In the genomic region with DNA sequence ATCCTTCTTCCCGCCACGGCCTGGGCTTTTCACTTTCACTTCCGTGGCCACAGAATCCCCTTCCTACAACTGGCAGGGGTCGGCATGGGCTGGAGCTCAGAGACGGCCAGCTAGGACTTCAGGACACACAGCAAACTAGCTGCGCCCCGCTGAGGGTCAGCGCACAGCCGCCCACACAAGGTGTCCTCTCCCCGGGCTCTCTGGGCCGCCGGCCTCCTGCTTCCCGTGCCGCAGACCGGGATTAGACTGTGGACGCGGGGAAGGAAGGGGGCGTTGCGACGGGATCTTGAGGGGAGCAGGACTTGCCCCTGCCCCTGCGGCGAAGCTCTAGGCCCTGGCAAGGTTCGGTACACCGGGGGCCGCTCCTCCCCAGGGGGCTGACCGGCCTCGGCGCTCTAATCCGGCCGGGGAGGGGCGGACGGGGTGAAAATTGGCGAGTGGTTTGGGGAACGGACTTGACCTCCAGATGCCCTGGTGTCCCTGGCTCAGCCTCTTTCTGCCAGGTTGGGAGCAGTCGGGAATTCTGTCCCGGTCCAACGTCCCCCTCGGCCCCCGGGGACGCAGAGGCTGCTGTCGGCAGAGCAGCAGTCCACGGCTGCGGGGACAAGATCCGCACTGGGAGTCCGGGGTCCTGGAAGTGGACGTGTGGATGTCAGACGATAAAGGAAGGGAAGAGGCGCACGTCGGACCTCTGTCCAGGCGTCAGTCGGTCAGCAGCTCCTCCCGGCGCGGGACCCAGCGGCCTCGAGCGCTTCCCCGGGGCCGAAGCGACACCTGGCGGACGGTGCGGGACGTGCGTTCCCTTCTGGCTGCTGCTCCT, we compare ENCODE assay signal across 2 cellular contexts.
TF ChIP-seq lines count a peak whose summit lies in the region.

No MANE protein-coding gene starts in this region.

TF ChIP-seq in IMR-90, 13 proteins besides CTCF, POLR2A, EP300 and RAD21:
- TF ChIP-seq CEBPB (IDR thresholded peaks at IDR 0.05; ENCODE audit: low read depth, low read length) (no peak), FOS (IDR thresholded peaks at IDR 0.05; ENCODE audit: low read depth, low read length) (no peak), RCOR1 (IDR thresholded peaks at IDR 0.05; ENCODE audit: insufficient replicate concordance, low read length) (no peak), CHD1 (IDR thresholded peaks at IDR 0.05; ENCODE audit: low read depth, low read length) (no peak), NFE2L2 (IDR thresholded peaks at IDR 0.05; ENCODE audit: low read depth, low read length) (no peak), MAFK (IDR thresholded peaks at IDR 0.05; ENCODE audit: low read depth, low read length) (no peak), BHLHE40 (IDR thresholded peaks at IDR 0.05; ENCODE audit: low read depth, low read length) (0 out of 2 replicates have a peak, but pooled peaks have one; percentile 2), MXI1 (IDR thresholded peaks at IDR 0.05; ENCODE audit: borderline replicate concordance, low read depth, low read length) (no peak), SMC3 (IDR thresholded peaks at IDR 0.05; ENCODE audit: low read depth, low read length) (peak; percentile 97), RFX5 (IDR thresholded peaks at IDR 0.05; ENCODE audit: low read depth, low read length) (no peak), MAZ (IDR thresholded peaks at IDR 0.05; ENCODE audit: borderline replicate concordance, low read depth, low read length) (peak; percentile 54; the same call in 1 of the 2 replicates)
- TF ChIP-seq, protein P1, sequence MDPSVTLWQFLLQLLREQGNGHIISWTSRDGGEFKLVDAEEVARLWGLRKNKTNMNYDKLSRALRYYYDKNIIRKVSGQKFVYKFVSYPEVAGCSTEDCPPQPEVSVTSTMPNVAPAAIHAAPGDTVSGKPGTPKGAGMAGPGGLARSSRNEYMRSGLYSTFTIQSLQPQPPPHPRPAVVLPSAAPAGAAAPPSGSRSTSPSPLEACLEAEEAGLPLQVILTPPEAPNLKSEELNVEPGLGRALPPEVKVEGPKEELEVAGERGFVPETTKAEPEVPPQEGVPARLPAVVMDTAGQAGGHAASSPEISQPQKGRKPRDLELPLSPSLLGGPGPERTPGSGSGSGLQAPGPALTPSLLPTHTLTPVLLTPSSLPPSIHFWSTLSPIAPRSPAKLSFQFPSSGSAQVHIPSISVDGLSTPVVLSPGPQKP (IDR thresholded peaks at IDR 0.05; ENCODE audit: borderline replicate concordance, low read depth, low read length): no peak
- TF ChIP-seq, protein P2, sequence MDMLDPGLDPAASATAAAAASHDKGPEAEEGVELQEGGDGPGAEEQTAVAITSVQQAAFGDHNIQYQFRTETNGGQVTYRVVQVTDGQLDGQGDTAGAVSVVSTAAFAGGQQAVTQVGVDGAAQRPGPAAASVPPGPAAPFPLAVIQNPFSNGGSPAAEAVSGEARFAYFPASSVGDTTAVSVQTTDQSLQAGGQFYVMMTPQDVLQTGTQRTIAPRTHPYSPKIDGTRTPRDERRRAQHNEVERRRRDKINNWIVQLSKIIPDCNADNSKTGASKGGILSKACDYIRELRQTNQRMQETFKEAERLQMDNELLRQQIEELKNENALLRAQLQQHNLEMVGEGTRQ (IDR thresholded peaks at IDR 0.05; ENCODE audit: low read depth, low read length): no peak

TF ChIP-seq in SK-N-SH treated with all-trans-retinoic acid at 6 μM for 48 hours, 23 proteins besides CTCF, POLR2A, EP300 and RAD21:
- TF ChIP-seq ZNF8 (CRISPR knock-in tag; IDR thresholded peaks at IDR 0.05): no peak
- no peak for TF ChIP-seq CSDC2 (CRISPR knock-in tag; IDR thresholded peaks at IDR 0.05)
- TF ChIP-seq TCF4 (CRISPR knock-in tag; IDR thresholded peaks at IDR 0.05; ENCODE audit: borderline replicate concordance): no peak
- no peak for TF ChIP-seq BACH2 (CRISPR knock-in tag; IDR thresholded peaks at IDR 0.05; ENCODE audit: borderline replicate concordance)
- TF ChIP-seq, protein P3, sequence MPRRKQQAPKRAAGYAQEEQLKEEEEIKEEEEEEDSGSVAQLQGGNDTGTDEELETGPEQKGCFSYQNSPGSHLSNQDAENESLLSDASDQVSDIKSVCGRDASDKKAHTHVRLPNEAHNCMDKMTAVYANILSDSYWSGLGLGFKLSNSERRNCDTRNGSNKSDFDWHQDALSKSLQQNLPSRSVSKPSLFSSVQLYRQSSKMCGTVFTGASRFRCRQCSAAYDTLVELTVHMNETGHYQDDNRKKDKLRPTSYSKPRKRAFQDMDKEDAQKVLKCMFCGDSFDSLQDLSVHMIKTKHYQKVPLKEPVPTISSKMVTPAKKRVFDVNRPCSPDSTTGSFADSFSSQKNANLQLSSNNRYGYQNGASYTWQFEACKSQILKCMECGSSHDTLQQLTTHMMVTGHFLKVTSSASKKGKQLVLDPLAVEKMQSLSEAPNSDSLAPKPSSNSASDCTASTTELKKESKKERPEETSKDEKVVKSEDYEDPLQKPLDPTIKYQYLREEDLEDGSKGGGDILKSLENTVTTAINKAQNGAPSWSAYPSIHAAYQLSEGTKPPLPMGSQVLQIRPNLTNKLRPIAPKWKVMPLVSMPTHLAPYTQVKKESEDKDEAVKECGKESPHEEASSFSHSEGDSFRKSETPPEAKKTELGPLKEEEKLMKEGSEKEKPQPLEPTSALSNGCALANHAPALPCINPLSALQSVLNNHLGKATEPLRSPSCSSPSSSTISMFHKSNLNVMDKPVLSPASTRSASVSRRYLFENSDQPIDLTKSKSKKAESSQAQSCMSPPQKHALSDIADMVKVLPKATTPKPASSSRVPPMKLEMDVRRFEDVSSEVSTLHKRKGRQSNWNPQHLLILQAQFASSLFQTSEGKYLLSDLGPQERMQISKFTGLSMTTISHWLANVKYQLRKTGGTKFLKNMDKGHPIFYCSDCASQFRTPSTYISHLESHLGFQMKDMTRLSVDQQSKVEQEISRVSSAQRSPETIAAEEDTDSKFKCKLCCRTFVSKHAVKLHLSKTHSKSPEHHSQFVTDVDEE (CRISPR knock-in tag; IDR thresholded peaks at IDR 0.05): no peak
- no peak for TF ChIP-seq ZFP3 (CRISPR knock-in tag; IDR thresholded peaks at IDR 0.05)
- no peak for TF ChIP-seq OSR1 (CRISPR knock-in tag; IDR thresholded peaks at IDR 0.05)
- TF ChIP-seq PATZ1 (CRISPR knock-in tag; IDR thresholded peaks at IDR 0.05; ENCODE audit: borderline replicate concordance): no peak
- TF ChIP-seq PPARA (CRISPR knock-in tag; IDR thresholded peaks at IDR 0.05; ENCODE audit: borderline replicate concordance): no peak
- TF ChIP-seq, protein P4, sequence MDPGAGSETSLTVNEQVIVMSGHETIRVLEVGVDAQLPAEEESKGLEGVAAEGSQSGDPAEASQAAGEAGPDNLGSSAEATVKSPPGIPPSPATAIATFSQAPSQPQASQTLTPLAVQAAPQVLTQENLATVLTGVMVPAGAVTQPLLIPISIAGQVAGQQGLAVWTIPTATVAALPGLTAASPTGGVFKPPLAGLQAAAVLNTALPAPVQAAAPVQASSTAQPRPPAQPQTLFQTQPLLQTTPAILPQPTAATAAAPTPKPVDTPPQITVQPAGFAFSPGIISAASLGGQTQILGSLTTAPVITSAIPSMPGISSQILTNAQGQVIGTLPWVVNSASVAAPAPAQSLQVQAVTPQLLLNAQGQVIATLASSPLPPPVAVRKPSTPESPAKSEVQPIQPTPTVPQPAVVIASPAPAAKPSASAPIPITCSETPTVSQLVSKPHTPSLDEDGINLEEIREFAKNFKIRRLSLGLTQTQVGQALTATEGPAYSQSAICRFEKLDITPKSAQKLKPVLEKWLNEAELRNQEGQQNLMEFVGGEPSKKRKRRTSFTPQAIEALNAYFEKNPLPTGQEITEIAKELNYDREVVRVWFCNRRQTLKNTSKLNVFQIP (CRISPR knock-in tag; IDR thresholded peaks at IDR 0.05; ENCODE audit: borderline replicate concordance, low read depth): no peak
- TF ChIP-seq ISL1 (CRISPR knock-in tag; IDR thresholded peaks at IDR 0.05): no peak
- TF ChIP-seq ESRRG (CRISPR knock-in tag; IDR thresholded peaks at IDR 0.05): no peak
- TF ChIP-seq SNAI2 (CRISPR knock-in tag; IDR thresholded peaks at IDR 0.05): no peak
- TF ChIP-seq, protein P5, sequence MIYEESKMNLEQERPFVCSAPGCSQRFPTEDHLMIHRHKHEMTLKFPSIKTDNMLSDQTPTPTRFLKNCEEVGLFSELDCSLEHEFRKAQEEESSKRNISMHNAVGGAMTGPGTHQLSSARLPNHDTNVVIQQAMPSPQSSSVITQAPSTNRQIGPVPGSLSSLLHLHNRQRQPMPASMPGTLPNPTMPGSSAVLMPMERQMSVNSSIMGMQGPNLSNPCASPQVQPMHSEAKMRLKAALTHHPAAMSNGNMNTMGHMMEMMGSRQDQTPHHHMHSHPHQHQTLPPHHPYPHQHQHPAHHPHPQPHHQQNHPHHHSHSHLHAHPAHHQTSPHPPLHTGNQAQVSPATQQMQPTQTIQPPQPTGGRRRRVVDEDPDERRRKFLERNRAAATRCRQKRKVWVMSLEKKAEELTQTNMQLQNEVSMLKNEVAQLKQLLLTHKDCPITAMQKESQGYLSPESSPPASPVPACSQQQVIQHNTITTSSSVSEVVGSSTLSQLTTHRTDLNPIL (CRISPR knock-in tag; IDR thresholded peaks at IDR 0.05; ENCODE audit: low read depth): no peak
- TF ChIP-seq CSRNP3 (CRISPR knock-in tag; IDR thresholded peaks at IDR 0.05): no peak
- TF ChIP-seq ARNTL (CRISPR knock-in tag; IDR thresholded peaks at IDR 0.05; ENCODE audit: borderline replicate concordance, low read depth): no peak
